Comparison of ENCODE assay signal across 17 cellular contexts in the genomic region with DNA sequence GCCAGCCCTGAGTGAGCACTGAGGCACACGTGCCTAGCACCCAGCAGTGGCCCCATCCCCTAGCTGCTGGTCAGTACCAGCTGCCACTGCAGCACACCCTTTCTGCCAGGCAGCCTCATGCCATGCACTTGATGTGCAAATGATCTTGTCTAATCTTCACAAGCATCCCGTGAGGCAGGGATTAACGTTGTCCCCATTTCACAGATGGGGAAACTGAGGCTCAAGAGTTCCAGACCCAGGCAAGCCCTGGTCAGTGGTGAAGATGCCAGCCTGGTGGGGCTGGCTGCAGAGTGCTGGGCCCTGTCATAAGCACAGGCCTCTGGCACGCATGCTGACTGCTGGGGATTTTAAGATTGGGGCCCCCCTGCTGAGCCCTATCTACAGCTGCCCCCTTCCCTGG. TPM values are rescaled to one million over a fixed set of nuclear protein-coding genes. Genes with fewer than 3 reads are reported as not detected.
"Had no signal": no experiment of that assay in that cellular context is flagged by ENCODE, and none has a peak within 500 bp of the region (broad histone marks: within the 10 kb centered on the region; RNA-seq: fewer than 3 reads in every experiment).

No MANE protein-coding gene starts in this region.

- H3K9me3 ChIP-seq: ascending aorta, tibial nerve, vagina had no signal

- H3K27ac ChIP-seq: ascending aorta, dorsolateral prefrontal cortex, foreskin keratinocyte, tibial nerve had no signal

- DNase-seq: activated CD8-positive, alpha-beta memory T cell treated with anti-CD3 and anti-CD28 coated beads for 24 hours; activated naive CD8-positive, alpha-beta T cell treated with anti-CD3 and anti-CD28 coated beads, Interleukin-2, amount 50 U/mL, for 24 hours; dorsolateral prefrontal cortex; foreskin keratinocyte; mammary epithelial cell; occipital lobe; stimulated activated CD4-positive, alpha-beta T cell treated with anti-CD3 and anti-CD28 coated beads, Interleukin-1b, Interleukin-23, amount 100 ng/mL, for 48 hours; stimulated activated naive B cell treated with anti-CD40 and anti-IgM and Interleukin-4, amounts not matched to agents 10 μg/mL and 1 μg/mL and 100 μg/mL, for 72 hours had no signal

- H3K27me3 ChIP-seq: ascending aorta, foreskin keratinocyte, tibial nerve, vagina had no signal

- FAIRE-seq: bronchial epithelial cell had no signal

- H3K36me3 ChIP-seq: ascending aorta, tibial nerve, vagina had no signal

- H3K27me3 Mint-ChIP-seq: activated naive CD8-positive, alpha-beta T cell treated with anti-CD3 and anti-CD28 coated beads, Interleukin-2, amount 50 U/mL, for 24 hours had no signal

- H3K36me3 Mint-ChIP-seq: stimulated activated naive B cell treated with anti-CD40 and anti-IgM and Interleukin-4, amounts not matched to agents 10 μg/mL and 1 μg/mL and 100 μg/mL, for 72 hours had no signal

- H3K9me3 Mint-ChIP-seq: activated naive CD8-positive, alpha-beta T cell treated with anti-CD3 and anti-CD28 coated beads, Interleukin-2, amount 50 U/mL, for 24 hours; stimulated activated naive B cell treated with anti-CD40 and anti-IgM and Interleukin-4, amounts not matched to agents 10 μg/mL and 1 μg/mL and 100 μg/mL, for 72 hours; T-helper 1 cell treated with Interleukin-12 subunit alpha and Interleukin-12 subunit beta and Interleukin-4 antibody, amounts not matched to agents 30 μg/mL and 1 μg/mL, for 36 hours had no signal

- H3K4me2 ChIP-seq: smooth muscle cell had no signal

- ATAC-seq: activated naive CD8-positive, alpha-beta T cell treated with anti-CD3 and anti-CD28 coated beads, Interleukin-2, amount 50 U/mL, for 24 hours; foreskin keratinocyte; right cardiac atrium; SK-N-SH treated with all-trans-retinoic acid at 6 μM for 48 hours; stimulated activated naive B cell treated with anti-CD40 and anti-IgM and Interleukin-4, amounts not matched to agents 10 μg/mL and 1 μg/mL and 100 μg/mL, for 72 hours had no signal

- H3K4me3 Mint-ChIP-seq: activated naive CD8-positive, alpha-beta T cell treated with anti-CD3 and anti-CD28 coated beads, Interleukin-2, amount 50 U/mL, for 24 hours; stimulated activated naive B cell treated with anti-CD40 and anti-IgM and Interleukin-4, amounts not matched to agents 10 μg/mL and 1 μg/mL and 100 μg/mL, for 72 hours had no signal

- H3K4me3 ChIP-seq: ascending aorta, dorsolateral prefrontal cortex, smooth muscle cell, tibial nerve, vagina had no signal

- H3K27ac Mint-ChIP-seq: activated naive CD8-positive, alpha-beta T cell treated with anti-CD3 and anti-CD28 coated beads, Interleukin-2, amount 50 U/mL, for 24 hours; progenitor cell of endocrine pancreas; T-helper 1 cell treated with Interleukin-12 subunit alpha and Interleukin-12 subunit beta and Interleukin-4 antibody, amounts not matched to agents 30 μg/mL and 1 μg/mL, for 36 hours had no signal

RNA-seq across cellular contexts. Expression of a gene that starts 35.3 kb away (rescaled TPM):
- total RNA-seq: ascending aorta, occipital lobe had no signal
